9 cellular contexts compared by ENCODE assay signal in the genomic region with DNA sequence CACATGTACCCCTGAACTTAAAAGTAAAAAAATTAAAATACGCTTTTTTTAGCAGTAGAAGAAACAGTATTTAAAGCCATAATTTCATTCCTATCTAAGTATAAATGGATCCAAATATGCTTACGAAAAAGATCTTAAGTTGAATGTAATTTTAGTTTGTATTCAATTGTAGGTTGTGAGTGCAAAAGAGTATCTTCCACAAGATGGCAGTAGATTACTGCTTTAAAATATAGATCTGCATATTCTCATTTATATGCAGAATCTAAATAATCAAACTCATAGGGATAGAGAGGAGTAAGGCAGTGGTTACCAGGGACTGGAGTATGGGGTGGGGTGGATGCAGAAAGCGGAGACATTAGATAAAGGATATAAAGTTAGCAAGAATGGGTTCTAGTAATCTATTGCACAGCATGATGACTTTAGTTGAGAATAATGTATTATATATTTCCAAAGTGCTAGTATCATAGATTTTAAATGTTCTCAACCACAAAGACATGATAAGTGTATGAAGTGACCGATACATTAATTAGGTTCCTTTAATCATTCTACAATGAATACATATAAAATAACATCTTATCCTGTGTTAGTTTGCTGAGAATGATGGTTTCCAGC. TPM values are rescaled to one million over a fixed set of nuclear protein-coding genes. Genes with fewer than 3 reads are reported as not detected.
DNase-seq lines count a peak whose midpoint lies in the region; TF ChIP-seq lines count a peak whose summit lies in the region.
"Had no signal": no experiment of that assay in that cellular context is flagged by ENCODE, and none has a peak within 500 bp of the region (broad histone marks: within the 10 kb centered on the region; RNA-seq: fewer than 3 reads in every experiment).

No MANE protein-coding gene starts in this region.

- H3K9me3 ChIP-seq in AG04450 (ENCODE audit: control insufficient read depth, insufficient read depth, low read length), result no peaks in the 10 kb centered on the region

- H3K9me3 Mint-ChIP-seq in glutamatergic neuron (ENCODE audit: unreplicated experiment), result no peaks in the 10 kb centered on the region
- H3K9me3 Mint-ChIP-seq: dendritic cell treated with granulocyte-macrophage colony-stimulating factor and Interleukin-4, amounts not matched to agents 40 ng/mL and 50 ng/mL, for 4 days had no signal

- H3K27ac ChIP-seq in AG04450 (ENCODE audit: low read depth, low read length) (no peak overlapping the region), RWPE1 (no peak overlapping the region)

- POLR2A ChIA-PET in AG04450 (lab: Yijun Ruan, JAX) (no interaction called here), RWPE1 (lab: Yijun Ruan, JAX; ENCODE audit: low non-redundant PET) (no interaction called here)

- TF ChIP-seq CTCF in AG04450 (IDR thresholded peaks at IDR 0.05; ENCODE audit: low read depth, low read length) (peak; percentile 51), GM13977 (IDR thresholded peaks at IDR 0.05; ENCODE audit: extremely low read depth, insufficient read depth, missing control alignments) (peak; percentile 48), RWPE1 (conservative IDR thresholded peaks at IDR 0.05; ENCODE audit: low read depth) (peak; percentile 77), glutamatergic neuron (IDR thresholded peaks at IDR 0.05; ENCODE audit: partially characterized antibody, unreplicated experiment) (peak; percentile 49)

- no peak overlapping the region for H3K4me3 Mint-ChIP-seq in glutamatergic neuron (ENCODE audit: unreplicated experiment)
- H3K4me3 Mint-ChIP-seq: dendritic cell treated with granulocyte-macrophage colony-stimulating factor and Interleukin-4, amounts not matched to agents 40 ng/mL and 50 ng/mL, for 4 days had no signal

- no peaks in the 10 kb centered on the region for H3K4me1 Mint-ChIP-seq in glutamatergic neuron (ENCODE audit: low read depth, unreplicated experiment)

- H3K27ac Mint-ChIP-seq in glutamatergic neuron (ENCODE audit: unreplicated experiment), result no peak overlapping the region
- H3K27ac Mint-ChIP-seq: dendritic cell treated with granulocyte-macrophage colony-stimulating factor and Interleukin-4, amounts not matched to agents 40 ng/mL and 50 ng/mL, for 4 days had no signal

- in situ Hi-C loops in GM13977 (cut with MboI; ENCODE audit: low pct_unique_long_range_greater_than_20kb, low sequenced_read_pairs, unreplicated experiment), result no loop called here

- CTCF ChIA-PET in AG04450 (lab: Charles Lee) (no interaction called here), RWPE1 (lab: Yijun Ruan, JAX) (interaction anchor here (0.5 to 0.6 kb wide), 2 partner anchors 53 to 76 kb away, joined by 4 to 6 read pairs; no protein-coding TSS in a partner anchor)

- no peak overlapping the region for H3K4me3 ChIP-seq in AG04450 (ENCODE audit: low read depth, low read length)

- H3K27me3 ChIP-seq in AG04450 (ENCODE audit: control insufficient read depth, insufficient read depth, low read length), result no peaks in the 10 kb centered on the region

- no peak for DNase-seq in AG04450 (ENCODE audit: low read depth, low spot score)
- peak; percentile 33 for DNase-seq in GM13977 (ENCODE audit: low spot score)
- DNase-seq in RWPE1 (ENCODE audit: low spot score), result peak; percentile 38
- DNase-seq in glutamatergic neuron, result no peak
- DNase-seq in stimulated activated CD4-positive, alpha-beta T cell treated with anti-CD3 and anti-CD28 coated beads, Interleukin-4, amount 100 ng/mL, for 4 hours, result no peak
- DNase-seq in stimulated activated CD4-positive, alpha-beta T cell treated with anti-CD3 and anti-CD28 coated beads, Interleukin-2, amount 100 ng/mL, for 48 hours, result no peak
- no peak for DNase-seq in GOT3 (lab: John Stamatoyannopoulos, UW)
- DNase-seq in middle frontal gyrus (ENCODE audit: extremely low spot score, low spot score), result no peak

- H3K27me3 Mint-ChIP-seq in glutamatergic neuron (ENCODE audit: unreplicated experiment), result peaks cover 2% of the 10 kb centered on the region

- H3K36me3 Mint-ChIP-seq in glutamatergic neuron (ENCODE audit: unreplicated experiment), result no peaks in the 10 kb centered on the region

RNA-seq across cellular contexts. Expression of a gene that starts 14.2 kb away (rescaled TPM):
- polyA plus RNA-seq in AG04450 (2011; rRNA removed), result not detected in 2 replicates
- polyA minus RNA-seq in AG04450 (2011; rRNA and poly(A)+ RNA removed), result not detected in 2 replicates
- not detected for total RNA-seq in glutamatergic neuron (ENCODE audit: unreplicated experiment)

RNA-seq across cellular contexts. Expression of a gene that starts 23.0 kb away (rescaled TPM):
- not detected in 2 replicates for polyA plus RNA-seq in AG04450 (2011; rRNA removed)
- polyA minus RNA-seq in AG04450 (2011; rRNA and poly(A)+ RNA removed), result not detected in 2 replicates
- not detected for total RNA-seq in glutamatergic neuron (ENCODE audit: unreplicated experiment)

RNA-seq across cellular contexts. Expression of a gene that starts 36.7 kb away (rescaled TPM):
- polyA plus RNA-seq in AG04450 (2011; rRNA removed), result not detected in 2 replicates
- not detected in 2 replicates for polyA minus RNA-seq in AG04450 (2011; rRNA and poly(A)+ RNA removed)
- total RNA-seq in glutamatergic neuron (ENCODE audit: unreplicated experiment), result not detected

RNA-seq across cellular contexts. Expression of a gene that starts 36.7 kb away (rescaled TPM):
- polyA plus RNA-seq in AG04450 (2011; rRNA removed), result not detected in 2 replicates
- not detected in 2 replicates for polyA minus RNA-seq in AG04450 (2011; rRNA and poly(A)+ RNA removed)
- total RNA-seq in glutamatergic neuron (ENCODE audit: unreplicated experiment), result not detected

Comparison
In these comparisons a context has a peak if more than half of its experiments do, and no peak if none do; other contexts are left out.
1. DNase-seq: peak in GM13977 (single experiment) and RWPE1 (single experiment); none in AG04450 (single experiment), glutamatergic neuron (single experiment), stimulated activated CD4-positive, alpha-beta T cell treated with anti-CD3 and anti-CD28 coated beads, Interleukin-4, amount 100 ng/mL, for 4 hours (0 of 2), stimulated activated CD4-positive, alpha-beta T cell treated with anti-CD3 and anti-CD28 coated beads, Interleukin-2, amount 100 ng/mL, for 48 hours (0 of 2), GOT3 (single experiment) and middle frontal gyrus (single experiment).
2. Peak in every context shown above with its lines, with median percentiles within 50 percentile points of each other: CTCF ChIP-seq.